Comparison of ENCODE assay signal across 8 cellular contexts in the genomic region with DNA sequence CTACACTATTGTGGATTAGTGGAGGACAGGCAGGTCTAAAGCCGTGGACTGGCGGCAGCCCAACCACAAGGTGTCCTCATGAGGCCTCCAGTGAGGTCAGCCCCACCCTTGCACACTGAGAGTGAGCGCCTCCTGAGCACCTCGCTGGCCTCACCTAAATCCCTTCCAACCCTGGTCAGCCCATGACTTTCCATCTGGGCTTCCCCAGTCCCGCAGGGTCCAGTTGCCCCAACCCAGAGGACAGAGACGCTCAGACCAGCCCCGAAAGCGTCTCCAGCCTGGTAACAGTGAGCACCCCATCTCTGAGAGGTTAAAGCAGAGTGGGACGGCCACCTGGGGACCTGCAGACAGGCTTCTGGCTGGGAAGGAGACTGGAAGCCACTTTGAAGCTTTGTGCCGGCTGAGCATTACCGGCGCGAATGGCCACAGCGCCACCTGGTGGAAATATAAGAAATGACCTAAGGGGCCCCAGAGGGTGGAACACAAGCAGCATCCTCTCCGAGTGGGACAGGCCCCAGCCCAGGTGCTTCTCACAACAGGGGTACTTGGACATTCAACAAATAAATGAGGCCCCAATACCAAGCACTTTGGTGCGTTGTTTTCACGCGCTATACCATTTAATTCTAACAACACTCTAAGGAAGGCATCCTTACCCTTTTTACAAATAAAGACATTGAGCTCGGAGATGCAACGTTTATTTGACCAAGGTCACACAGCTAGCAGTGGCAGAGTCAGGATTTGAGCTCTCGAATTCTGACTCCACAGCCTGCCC.
DNase-seq lines count a peak whose midpoint lies in the region; ATAC-seq and TF ChIP-seq lines count a peak whose summit lies in the region.

No MANE protein-coding gene starts in this region.

- peak; percentile 76 to 84 for ATAC-seq in activated T-cell treated with anti-CD3 and anti-CD28 coated beads, Interleukin-2, amount 50 U/mL, for 72 hours (replicated peaks in 1 of 2)

- in situ Hi-C loops in KBM-7 (cut with MboI; ENCODE audit: low pct_unique_long_range_greater_than_20kb, low sequenced_read_pairs) = no loop called here

- no peaks in the 10 kb centered on the region for H3K27me3 Mint-ChIP-seq in activated T-cell treated with anti-CD3 and anti-CD28 coated beads, Interleukin-2, amount 50 U/mL, for 72 hours (ENCODE audit: low read depth)

- H3K27ac Mint-ChIP-seq in activated T-cell treated with anti-CD3 and anti-CD28 coated beads, Interleukin-2, amount 50 U/mL, for 72 hours = no peak overlapping the region

- H3K27me3 ChIP-seq in Peyer's patch (no peaks in the 10 kb centered on the region), neutrophil (peaks cover 10% of the 10 kb centered on the region)

- no peaks in the 10 kb centered on the region for H3K9me3 Mint-ChIP-seq in activated T-cell treated with anti-CD3 and anti-CD28 coated beads, Interleukin-2, amount 50 U/mL, for 72 hours

- no peak overlapping the region for H3K4me3 Mint-ChIP-seq in activated T-cell treated with anti-CD3 and anti-CD28 coated beads, Interleukin-2, amount 50 U/mL, for 72 hours

- H3K4me3 ChIP-seq in AG09309 (ENCODE audit: control insufficient read depth, low read depth, low read length) = no peak overlapping the region
- H3K4me3 ChIP-seq in Peyer's patch = no peak overlapping the region
- H3K4me3 ChIP-seq in neutrophil (ENCODE audit: low read depth in 1 of 2, low read length in 1 of 2) = peak overlapping the region in 1 of 2 experiments; percentile 25

- no peaks in the 10 kb centered on the region for H3K36me3 Mint-ChIP-seq in activated T-cell treated with anti-CD3 and anti-CD28 coated beads, Interleukin-2, amount 50 U/mL, for 72 hours (ENCODE audit: insufficient read depth in 2 of 2)

- H3K9me3 ChIP-seq in Peyer's patch (no peaks in the 10 kb centered on the region), neutrophil (no peaks in the 10 kb centered on the region)

- no peaks in the 10 kb centered on the region for H3K36me3 ChIP-seq in Peyer's patch
- no peaks in the 10 kb centered on the region for H3K36me3 ChIP-seq in neutrophil

- H3K4me1 ChIP-seq in Peyer's patch (no peaks in the 10 kb centered on the region), neutrophil (ENCODE audit: control insufficient read depth in 1 of 2, insufficient read depth in 1 of 2, low read depth in 1 of 2, low read length in 1 of 2) (peaks cover 21 to 34% of the 10 kb centered on the region in 2 experiments)

- DNase-seq in AG09309 (ENCODE audit: low read depth) (no peak), GM19238 (ENCODE audit: insufficient read length, low spot score) (peak; percentile 68), KBM-7 (peak; percentile 73), Peyer's patch (peak; percentile 52 to 89 (median 71)), fibroblast of the conjunctiva (ENCODE audit: low read depth) (peak; percentile 20), superior temporal gyrus (ENCODE audit: extremely low spot score) (peak; percentile 88)
- peak; percentile 70 to 82 for DNase-seq in activated T-cell treated with anti-CD3 and anti-CD28 coated beads, Interleukin-2, amount 50 U/mL, for 72 hours

- TF ChIP-seq CTCF in AG09309 (IDR thresholded peaks at IDR 0.05; ENCODE audit: control insufficient read depth, insufficient read depth, low read depth, low read length, missing control alignments) = peak; percentile 84
- TF ChIP-seq CTCF in Peyer's patch (IDR thresholded peaks at IDR 0.05) = peak; percentile 75 to 94 (median 80)
- peak; percentile 84 for TF ChIP-seq CTCF in neutrophil (IDR thresholded peaks at IDR 0.05)

- H3K27ac ChIP-seq in Peyer's patch (no peak overlapping the region), neutrophil (peak overlapping the region; percentile 71)

- no peak for TF ChIP-seq POLR2A in Peyer's patch (IDR thresholded peaks at IDR 0.05)

- peaks cover 12% of the 10 kb centered on the region for H3K4me1 Mint-ChIP-seq in activated T-cell treated with anti-CD3 and anti-CD28 coated beads, Interleukin-2, amount 50 U/mL, for 72 hours (ENCODE audit: low read depth)
